Comparison of ENCODE assay signal across 22 cellular contexts in genomic region chr1:85319931-85320330, GRCh38. TPM values are rescaled to one million over a fixed set of nuclear protein-coding genes. Genes with fewer than 3 reads are reported as not detected.
DNase-seq lines count a peak whose midpoint lies in the region; FAIRE-seq and TF ChIP-seq lines count a peak whose summit lies in the region.
"Had no signal": no experiment of that assay in that cellular context is flagged by ENCODE, and none has a peak within 500 bp of the region (broad histone marks: within the 10 kb centered on the region; RNA-seq: fewer than 3 reads in every experiment).

No MANE protein-coding gene starts in this region.

- H3K9me2 ChIP-seq in hepatocyte (replicated peaks; ENCODE audit: insufficient read depth), result no peaks in the 10 kb centered on the region

- H3K79me2 ChIP-seq in astrocyte (ENCODE audit: insufficient read depth, low read length) (no peaks in the 10 kb centered on the region), hepatocyte (no peaks in the 10 kb centered on the region)

- no peaks in the 10 kb centered on the region for H3K9me3 ChIP-seq in astrocyte (ENCODE audit: insufficient read depth, low read depth, low read length)
- H3K9me3 ChIP-seq in hepatocyte (ENCODE audit: low read depth), result no peaks in the 10 kb centered on the region
- H3K9me3 ChIP-seq: BE2C had no signal

- peak overlapping the region; percentile 74 for H3K4me3 Mint-ChIP-seq in HFFc6
- no peak overlapping the region for H3K4me3 Mint-ChIP-seq in astrocyte (ENCODE audit: unreplicated experiment)
- H3K4me3 Mint-ChIP-seq in type B pancreatic cell, result no peak overlapping the region
- no peak overlapping the region for H3K4me3 Mint-ChIP-seq in glutamatergic neuron (ENCODE audit: unreplicated experiment)
- H3K4me3 Mint-ChIP-seq: activated naive CD8-positive, alpha-beta T cell treated with anti-CD3 and anti-CD28 coated beads for 36 hours; activated T-helper 17 cell treated with anti-CD3 and anti-CD28 coated beads, Interleukin-2, amount 50 U/mL, for 72 hours; nephron had no signal

- peaks cover 24% of the 10 kb centered on the region for H3K27me3 Mint-ChIP-seq in HFFc6 (ENCODE audit: insufficient read depth)
- H3K27me3 Mint-ChIP-seq in astrocyte (ENCODE audit: low read depth, unreplicated experiment), result no peaks in the 10 kb centered on the region
- no peaks in the 10 kb centered on the region for H3K27me3 Mint-ChIP-seq in type B pancreatic cell
- no peaks in the 10 kb centered on the region for H3K27me3 Mint-ChIP-seq in glutamatergic neuron (ENCODE audit: unreplicated experiment)

- H3K9me3 Mint-ChIP-seq in HFFc6 (no peaks in the 10 kb centered on the region), astrocyte (ENCODE audit: unreplicated experiment) (no peaks in the 10 kb centered on the region), type B pancreatic cell (no peaks in the 10 kb centered on the region), glutamatergic neuron (ENCODE audit: unreplicated experiment) (no peaks in the 10 kb centered on the region)
- H3K9me3 Mint-ChIP-seq: activated naive CD8-positive, alpha-beta T cell treated with anti-CD3 and anti-CD28 coated beads for 36 hours; activated T-helper 17 cell treated with anti-CD3 and anti-CD28 coated beads, Interleukin-2, amount 50 U/mL, for 72 hours; nephron had no signal

- H3K27ac ChIP-seq in astrocyte (ENCODE audit: low read depth, low read length) (peak overlapping the region; percentile 93), hepatocyte (peak overlapping the region; percentile 18)

- no peak for FAIRE-seq in astrocyte (lab: Jason Lieb, UNC)
- FAIRE-seq: GM12892 had no signal

- no peak for DNase-seq in HFFc6
- no peak for DNase-seq in astrocyte (ENCODE audit: low read depth)
- no peak for DNase-seq in hepatocyte (ENCODE audit: low spot score)
- no peak for DNase-seq in type B pancreatic cell (ENCODE audit: extremely low spot score, unreplicated experiment)
- DNase-seq in DMS153 treated with DMSO at 0.1 percent for 48 hours (lab: John Stamatoyannopoulos, UW; ENCODE audit: unreplicated experiment), result no peak
- DNase-seq in activated CD4-positive, CD25-positive, alpha-beta regulatory T cell (lab: John Stamatoyannopoulos, UW), result no peak
- no peak for DNase-seq in glutamatergic neuron
- DNase-seq: activated CD4-positive, alpha-beta T cell treated with anti-CD3 and anti-CD28 coated beads for 48 hours; activated naive CD8-positive, alpha-beta T cell treated with anti-CD3 and anti-CD28 coated beads for 36 hours; BE2C; DND-41; effector CD8-positive, alpha-beta T cell; left cardiac atrium; NCI-H1092 treated with DMSO at 0.1 percent for 48 hours; NCI-H1930; NCI-H2227 treated with DMSO at 0.1 percent for 48 hours; NCI-H774; SHP77 treated with DMSO at 0.1 percent for 48 hours; T-helper 1 cell had no signal

- peak overlapping the region; percentile 78 for H3K9ac ChIP-seq in astrocyte (ENCODE audit: low read length)

- H3K36me3 ChIP-seq in astrocyte (ENCODE audit: insufficient read depth, low read length) (peaks cover 4% of the 10 kb centered on the region), hepatocyte (replicated peaks; ENCODE audit: insufficient read depth, low read depth) (no peaks in the 10 kb centered on the region)
- H3K36me3 ChIP-seq: BE2C had no signal

- H3K4me1 ChIP-seq in astrocyte (ENCODE audit: insufficient read depth, low read length) (peaks cover 64% of the 10 kb centered on the region), hepatocyte (ENCODE audit: insufficient read depth) (peaks cover 4% of the 10 kb centered on the region)
- H3K4me1 ChIP-seq: BE2C had no signal

- no peak overlapping the region for H3K4me3 ChIP-seq in astrocyte (ENCODE audit: insufficient read depth, low read depth, low read length)
- no peak overlapping the region for H3K4me3 ChIP-seq in hepatocyte

- H3K36me3 Mint-ChIP-seq in HFFc6 (ENCODE audit: low read depth) (peaks cover 78% of the 10 kb centered on the region), astrocyte (ENCODE audit: low read depth, unreplicated experiment) (peaks cover 16% of the 10 kb centered on the region), type B pancreatic cell (peaks cover 4% of the 10 kb centered on the region), glutamatergic neuron (ENCODE audit: unreplicated experiment) (no peaks in the 10 kb centered on the region)
- H3K36me3 Mint-ChIP-seq: activated naive CD8-positive, alpha-beta T cell treated with anti-CD3 and anti-CD28 coated beads for 36 hours had no signal

- H2AFZ ChIP-seq in astrocyte (ENCODE audit: low read depth, low read length) (no peak overlapping the region), hepatocyte (no peak overlapping the region)

- WGBS in hepatocyte (ENCODE audit: low lambda C conversion rate, missing lambda C conversion rate), result 90% methylated on average over 4 of the region's 4 CpGs

- H3K27ac Mint-ChIP-seq in HFFc6 (peak overlapping the region; percentile 93), astrocyte (ENCODE audit: unreplicated experiment) (peak overlapping the region; percentile 88), type B pancreatic cell (peak overlapping the region; percentile 3), glutamatergic neuron (ENCODE audit: unreplicated experiment) (no peak overlapping the region)
- H3K27ac Mint-ChIP-seq: activated naive CD8-positive, alpha-beta T cell treated with anti-CD3 and anti-CD28 coated beads for 36 hours; activated T-helper 17 cell treated with anti-CD3 and anti-CD28 coated beads, Interleukin-2, amount 50 U/mL, for 72 hours; nephron had no signal

- peak overlapping the region; percentile 75 for H3K4me2 ChIP-seq in astrocyte (ENCODE audit: low read length)
- no peak overlapping the region for H3K4me2 ChIP-seq in hepatocyte

- no peaks in the 10 kb centered on the region for H4K20me1 ChIP-seq in astrocyte (ENCODE audit: insufficient read depth, low read length)
- H4K20me1 ChIP-seq in hepatocyte (ENCODE audit: insufficient read depth, poor library complexity, severe bottlenecking), result no peaks in the 10 kb centered on the region

- TF ChIP-seq CTCF in HFFc6 (IDR thresholded peaks at IDR 0.05) (no peak), astrocyte (IDR thresholded peaks at IDR 0.05; ENCODE audit: insufficient read depth, low read depth, low read length) (no peak), hepatocyte (IDR thresholded peaks at IDR 0.05; ENCODE audit: poor library complexity) (no peak), type B pancreatic cell (conservative IDR thresholded peaks at IDR 0.05) (no peak), glutamatergic neuron (IDR thresholded peaks at IDR 0.05; ENCODE audit: partially characterized antibody, unreplicated experiment) (no peak)

- no peaks in the 10 kb centered on the region for H3K27me3 ChIP-seq in astrocyte (ENCODE audit: insufficient read depth, low read length)
- H3K27me3 ChIP-seq in hepatocyte, result no peaks in the 10 kb centered on the region
- H3K27me3 ChIP-seq: BE2C had no signal

- peaks cover 97% of the 10 kb centered on the region for H3K4me1 Mint-ChIP-seq in HFFc6 (ENCODE audit: low read depth)
- peaks cover 62% of the 10 kb centered on the region for H3K4me1 Mint-ChIP-seq in astrocyte (ENCODE audit: low read depth, unreplicated experiment)
- peaks cover 14% of the 10 kb centered on the region for H3K4me1 Mint-ChIP-seq in type B pancreatic cell (ENCODE audit: unreplicated experiment)
- no peaks in the 10 kb centered on the region for H3K4me1 Mint-ChIP-seq in glutamatergic neuron (ENCODE audit: low read depth, unreplicated experiment)

RNA-seq across cellular contexts. Expression of gene BCL10, which starts 43.5 kb away (rescaled TPM):
- total RNA-seq in HFFc6 (2021; fragmentation: NEBNext Ultra II Directional; extraction: Animal tissue kit (Norgen Biotek cat#: 25700)), result 10 to 100 TPM; 33.4 to 45.6 (median 39.2) TPM
- total RNA-seq in astrocyte, result 36.4 and 38.4 TPM in 2 replicates
- 33.5 and 36.4 TPM in 2 replicates for total RNA-seq in hepatocyte
- polyA plus RNA-seq in hepatocyte, result 25.9 and 28.7 TPM in 2 replicates
- total RNA-seq in type B pancreatic cell (ENCODE audit: low replicate concordance), result 25.0 and 34.7 TPM in 2 replicates
- total RNA-seq in glutamatergic neuron (ENCODE audit: unreplicated experiment), result 21.9 TPM
